In genomic region chr16:4321286-4322120, GRCh38 we compare ENCODE assay signal across 18 cellular contexts. TPM values are rescaled to one million over a fixed set of nuclear protein-coding genes. Genes with fewer than 3 reads are reported as not detected.
DNase-seq lines count a peak whose midpoint lies in the region; ATAC-seq and TF ChIP-seq lines count a peak whose summit lies in the region.
"Had no signal": no experiment of that assay in that cellular context is flagged by ENCODE, and none has a peak within 500 bp of the region (broad histone marks: within the 10 kb centered on the region; RNA-seq: fewer than 3 reads in every experiment).

No MANE protein-coding gene starts in this region.

- no peak overlapping the region for H3K4ac ChIP-seq in neuronal stem cell (ENCODE audit: low read length)

- H3K9me3 ChIP-seq in endodermal cell (ENCODE audit: control insufficient read depth, low read length) (no peaks in the 10 kb centered on the region), neuronal stem cell (replicated peaks in 1 of 2; ENCODE audit: control insufficient read depth in 2 of 2, insufficient read depth in 1 of 2, low read depth in 1 of 2, low read length in 2 of 2) (no peaks in the 10 kb centered on the region), upper lobe of left lung (no peaks in the 10 kb centered on the region)
- H3K9me3 ChIP-seq in CD4-positive, alpha-beta T cell (ENCODE audit: control insufficient read depth, low read length), result no peaks in the 10 kb centered on the region
- H3K9me3 ChIP-seq: Caco-2, HAP-1, transverse colon had no signal

- intact Hi-C loops in left colon (cut with DNase I, micrococcal nuclease), result no loop called here
- intact Hi-C loops in CD4-positive, alpha-beta T cell (cut with DNase I, micrococcal nuclease), result no loop called here

- peaks cover 8% of the 10 kb centered on the region for H3K4me1 Mint-ChIP-seq in endodermal cell
- H3K4me1 Mint-ChIP-seq in CD4-positive, alpha-beta T cell (ENCODE audit: low read depth), result no peaks in the 10 kb centered on the region

- H3K36me3 ChIP-seq in endodermal cell (ENCODE audit: control insufficient read depth, insufficient read depth, low read length), result no peaks in the 10 kb centered on the region
- H3K36me3 ChIP-seq in neuronal stem cell (replicated peaks in 1 of 2; ENCODE audit: control insufficient read depth in 2 of 2, insufficient read depth in 2 of 2, low read length in 2 of 2), result no peaks in the 10 kb centered on the region
- H3K36me3 ChIP-seq in upper lobe of left lung, result no peaks in the 10 kb centered on the region
- H3K36me3 ChIP-seq: HAP-1, transverse colon had no signal

- TF ChIP-seq CTCF in RWPE1 (conservative IDR thresholded peaks at IDR 0.05; ENCODE audit: low read depth) (no peak), endodermal cell (conservative IDR thresholded peaks at IDR 0.05) (no peak), upper lobe of left lung (IDR thresholded peaks at IDR 0.05) (no peak)
- no peak for TF ChIP-seq CTCF in CD4-positive, alpha-beta T cell (IDR thresholded peaks at IDR 0.05)

- no peak overlapping the region for H3K4me3 Mint-ChIP-seq in endodermal cell
- H3K4me3 Mint-ChIP-seq in CD4-positive, alpha-beta T cell, result no peak overlapping the region
- H3K4me3 Mint-ChIP-seq: T-cell had no signal

- CTCF ChIA-PET in RWPE1 (lab: Yijun Ruan, JAX), result interaction anchor here (1.2 to 2.2 kb wide), 2 partner anchors 33 to 67 kb away, joined by 4 to 7 read pairs; no protein-coding TSS in a partner anchor
- CTCF ChIA-PET in CD4-positive, alpha-beta T cell (lab: Charles Lee), result no interaction called here

- H3K27ac Mint-ChIP-seq in endodermal cell, result no peak overlapping the region
- no peak overlapping the region for H3K27ac Mint-ChIP-seq in CD4-positive, alpha-beta T cell
- H3K27ac Mint-ChIP-seq: T-cell had no signal

- H3K4me3 ChIP-seq in endodermal cell (ENCODE audit: low read length), result no peak overlapping the region
- H3K4me3 ChIP-seq in neuronal stem cell (ENCODE audit: low read length in 2 of 2), result no peak overlapping the region
- no peak overlapping the region for H3K4me3 ChIP-seq in upper lobe of left lung
- H3K4me3 ChIP-seq: HAP-1, smooth muscle cell, transverse colon had no signal

- no peak for DNase-seq in RWPE1 (ENCODE audit: low spot score)
- DNase-seq in endodermal cell, result peak; percentile 43
- DNase-seq in neuronal stem cell (ENCODE audit: low spot score), result no peak
- DNase-seq in upper lobe of left lung, result peak in 1 of 2 donors; percentile 81
- DNase-seq in left colon, result no peak
- DNase-seq in CD4-positive, alpha-beta T cell, result no peak
- DNase-seq: activated CD4-positive, alpha-beta T cell treated with anti-CD3 and anti-CD28 coated beads, Interleukin-2, amount 50 U/mL, for 1 hour; AML-193; Caco-2; KG1; NCI-H2081 treated with DMSO at 0.1 percent for 48 hours; SHP77 treated with DMSO at 0.1 percent for 48 hours; T-cell; transverse colon had no signal

- H3K79me1 ChIP-seq in neuronal stem cell (ENCODE audit: low read depth, low read length), result peaks cover 44% of the 10 kb centered on the region

- H3K27me3 Mint-ChIP-seq in endodermal cell (ENCODE audit: insufficient read depth), result no peaks in the 10 kb centered on the region
- H3K27me3 Mint-ChIP-seq in CD4-positive, alpha-beta T cell, result peaks cover 4% of the 10 kb centered on the region

- H3K4me2 ChIP-seq in neuronal stem cell (ENCODE audit: insufficient read depth, low read length, poor library complexity, severe bottlenecking), result no peak overlapping the region

- H3K27me3 ChIP-seq in endodermal cell (ENCODE audit: control insufficient read depth, insufficient read depth, low read length, poor library complexity, severe bottlenecking), result no peaks in the 10 kb centered on the region
- no peaks in the 10 kb centered on the region for H3K27me3 ChIP-seq in neuronal stem cell (ENCODE audit: control insufficient read depth in 3 of 3, insufficient read depth in 3 of 3, low read depth in 1 of 3, low read length in 3 of 3)
- peaks cover 0 to 3% (median under 1%) of the 10 kb centered on the region in 4 donors for H3K27me3 ChIP-seq in upper lobe of left lung
- H3K27me3 ChIP-seq in CD4-positive, alpha-beta T cell (ENCODE audit: control insufficient read depth, insufficient read depth, low read length), result peaks cover 8% of the 10 kb centered on the region

- H3K9me3 Mint-ChIP-seq in endodermal cell, result no peaks in the 10 kb centered on the region
- no peaks in the 10 kb centered on the region for H3K9me3 Mint-ChIP-seq in CD4-positive, alpha-beta T cell
- H3K9me3 Mint-ChIP-seq: T-cell had no signal

- H3K18ac ChIP-seq in neuronal stem cell (ENCODE audit: low read length), result no peak overlapping the region

- H4K91ac ChIP-seq in neuronal stem cell (ENCODE audit: low read depth, low read length, poor library complexity), result no peak overlapping the region

- WGBS in endodermal cell (ENCODE audit: insufficient coverage in 1 of 2, insufficient read length in 1 of 2), 2 experiments, result 91 to 92% methylated on average over 7 to 19 of the region's 19 CpGs
- WGBS in neuronal stem cell (ENCODE audit: extremely low coverage in 2 of 2, insufficient read length in 2 of 2, insufficient replicate concordance in 1 of 2), 2 donors, result no CpG with 5 or more reads among the region's 19 CpGs
- WGBS in upper lobe of left lung, 2 donors, result 82 to 90% methylated on average over 10 to 17 of the region's 19 CpGs

- H3K14ac ChIP-seq in neuronal stem cell (ENCODE audit: low read length), result peak overlapping the region; percentile 38

- no peak overlapping the region for H2AFZ ChIP-seq in neuronal stem cell (ENCODE audit: low read length)
- H2AFZ ChIP-seq: parathyroid adenoma had no signal

- POLR2A ChIA-PET in RWPE1 (lab: Yijun Ruan, JAX; ENCODE audit: low non-redundant PET), result no interaction called here
- POLR2A ChIA-PET in CD4-positive, alpha-beta T cell (lab: Charles Lee), result interaction anchor here (1.1 kb wide), 1 partner anchor 16 kb away, joined by 3 read pairs; no protein-coding TSS in a partner anchor

- H2BK12ac ChIP-seq in neuronal stem cell (ENCODE audit: low read length), result no peak overlapping the region

- no peak overlapping the region for H3K23ac ChIP-seq in neuronal stem cell (ENCODE audit: low read depth, low read length, poor library complexity)

- H2BK120ac ChIP-seq in neuronal stem cell (ENCODE audit: low read depth, low read length), result no peak overlapping the region

- no peak overlapping the region for H2BK5ac ChIP-seq in neuronal stem cell (ENCODE audit: low read length)

- H3K36me3 Mint-ChIP-seq in endodermal cell (ENCODE audit: low read depth), result no peaks in the 10 kb centered on the region
- no peaks in the 10 kb centered on the region for H3K36me3 Mint-ChIP-seq in CD4-positive, alpha-beta T cell (ENCODE audit: low read depth)
- H3K36me3 Mint-ChIP-seq: T-cell had no signal

- H3K27ac ChIP-seq in RWPE1 (peak overlapping the region; percentile 97), endodermal cell (ENCODE audit: low read depth, low read length) (no peak overlapping the region), neuronal stem cell (replicated peaks; ENCODE audit: low read length) (no peak overlapping the region), upper lobe of left lung (peak overlapping the region; percentile 93 to 96 (median 94))
- H3K27ac ChIP-seq in CD4-positive, alpha-beta T cell (ENCODE audit: low read depth, low read length), result no peak overlapping the region
- H3K27ac ChIP-seq: parathyroid adenoma had no signal

- TF ChIP-seq EP300 in upper lobe of left lung (IDR thresholded peaks at IDR 0.05), result no peak

- H3K4me1 ChIP-seq in endodermal cell (ENCODE audit: control insufficient read depth, insufficient read depth, low read length), result peaks cover 20% of the 10 kb centered on the region
- H3K4me1 ChIP-seq in neuronal stem cell (ENCODE audit: control insufficient read depth in 2 of 2, insufficient read depth in 1 of 2, low read depth in 1 of 2, low read length in 2 of 2), result peaks cover 29 to 46% of the 10 kb centered on the region in 2 donors
- peaks cover 82 to 97% (median 91%) of the 10 kb centered on the region in 4 donors for H3K4me1 ChIP-seq in upper lobe of left lung

- H2BK15ac ChIP-seq in neuronal stem cell (ENCODE audit: low read length), result no peak overlapping the region

- H4K8ac ChIP-seq in neuronal stem cell (ENCODE audit: low read depth, low read length), result peak overlapping the region; percentile 43

- peak overlapping the region; percentile 20 for H2AK5ac ChIP-seq in neuronal stem cell (ENCODE audit: low read depth, low read length)

- no peak for TF ChIP-seq POLR2A in upper lobe of left lung (IDR thresholded peaks at IDR 0.05)

- ATAC-seq in upper lobe of left lung (ENCODE audit: low FRiP score in 2 of 2), result no peak
- no peak for ATAC-seq in HG03025 (IDR thresholded peaks at IDR 0.05; ENCODE audit: low FRiP score, unreplicated experiment)
- ATAC-seq in left colon, result no peak
- ATAC-seq in CD4-positive, alpha-beta T cell (ENCODE audit: poor library complexity), result no peak
- ATAC-seq: T-cell had no signal

- H3K9ac ChIP-seq in endodermal cell (ENCODE audit: extremely low read depth, low read length, poor library complexity, severe bottlenecking), result no peak overlapping the region
- peak overlapping the region; percentile 2 for H3K9ac ChIP-seq in neuronal stem cell (ENCODE audit: low read depth, low read length, poor library complexity)
- H3K9ac ChIP-seq: parathyroid adenoma had no signal

RNA-seq across cellular contexts. Expression of gene GLIS2, which starts 5.6 kb away (rescaled TPM):
- total RNA-seq in endodermal cell, result 10 to 100 TPM in 1 of 2 donors, 1 to 10 TPM in 1; 9.1 to 13.2 TPM
- 16.6 TPM for polyA plus RNA-seq in endodermal cell (2013, experiment 1 of 2)
- polyA plus RNA-seq in endodermal cell (2013, experiment 2 of 2), result 15.6 TPM
- 7.6 TPM for polyA plus RNA-seq in neuronal stem cell (2013, experiment 1 of 2)
- 7.9 TPM for polyA plus RNA-seq in neuronal stem cell (2013, experiment 2 of 2)
- 10 to 100 TPM; 10.5 to 35.2 (median 22.6) TPM for total RNA-seq in upper lobe of left lung
- 1 to 10 TPM; 1.6 to 3.6 TPM for total RNA-seq in left colon
- not detected for total RNA-seq in CD4-positive, alpha-beta T cell

RNA-seq across cellular contexts. Expression of gene PAM16, which starts 29.6 kb away (rescaled TPM):
- total RNA-seq in endodermal cell, result 10 to 100 TPM; 57.7 to 66.2 TPM
- 57.2 TPM for polyA plus RNA-seq in endodermal cell (2013, experiment 1 of 2)
- polyA plus RNA-seq in endodermal cell (2013, experiment 2 of 2), result 62.4 TPM
- 76.9 TPM for polyA plus RNA-seq in neuronal stem cell (2013, experiment 1 of 2)
- 74.7 TPM for polyA plus RNA-seq in neuronal stem cell (2013, experiment 2 of 2)
- total RNA-seq in upper lobe of left lung, result 10 to 100 TPM; 45.5 to 71.8 (median 62.6) TPM
- total RNA-seq in left colon, result 10 to 100 TPM; 26.9 to 31.8 TPM
- 10 to 100 TPM; 24.9 to 26.8 TPM for total RNA-seq in CD4-positive, alpha-beta T cell

RNA-seq across cellular contexts. Expression of gene TFAP4, which starts 48.7 kb away (rescaled TPM):
- total RNA-seq in endodermal cell (10 to 100 TPM; 28.2 to 30.1 TPM), upper lobe of left lung (10 to 100 TPM in 3 of 6 donors, 1 to 10 TPM in 3; 3.7 to 24.1 (median 8.9) TPM), left colon (1 to 10 TPM; 8.5 to 9.4 TPM)
- 23.3 TPM for polyA plus RNA-seq in endodermal cell (2013, experiment 1 of 2)
- polyA plus RNA-seq in endodermal cell (2013, experiment 2 of 2), result 19.3 TPM
- 18.5 TPM for polyA plus RNA-seq in neuronal stem cell (2013, experiment 1 of 2)
- polyA plus RNA-seq in neuronal stem cell (2013, experiment 2 of 2), result 20.5 TPM
- total RNA-seq in CD4-positive, alpha-beta T cell, result 10 to 100 TPM in 1 of 2 experiments, 1 to 10 TPM in 1; 8.6 to 10.8 TPM

RNA-seq across cellular contexts. Expression of gene VASN, which starts 50.1 kb away (rescaled TPM):
- total RNA-seq in endodermal cell (10 to 100 TPM; 10.4 to 12.1 TPM), upper lobe of left lung (10 to 100 TPM; 11.4 to 40.6 (median 30.2) TPM), left colon (1 to 10 TPM; 2.2 to 4.8 TPM)
- 11.5 TPM for polyA plus RNA-seq in endodermal cell (2013, experiment 1 of 2)
- polyA plus RNA-seq in endodermal cell (2013, experiment 2 of 2), result 11.6 TPM
- polyA plus RNA-seq in neuronal stem cell (2013, experiment 1 of 2), result 7.8 TPM
- polyA plus RNA-seq in neuronal stem cell (2013, experiment 2 of 2), result 7.6 TPM
- under 1 TPM; 0.70 to 0.77 TPM for total RNA-seq in CD4-positive, alpha-beta T cell

Comparison
In these comparisons a context has a peak if more than half of its experiments do, and no peak if none do; other contexts are left out.
1. H3K27ac ChIP-seq: peak in RWPE1 (single experiment) and upper lobe of left lung (4 of 4); none in endodermal cell (single experiment), neuronal stem cell (single experiment) and CD4-positive, alpha-beta T cell (single experiment).